In the genomic region with DNA sequence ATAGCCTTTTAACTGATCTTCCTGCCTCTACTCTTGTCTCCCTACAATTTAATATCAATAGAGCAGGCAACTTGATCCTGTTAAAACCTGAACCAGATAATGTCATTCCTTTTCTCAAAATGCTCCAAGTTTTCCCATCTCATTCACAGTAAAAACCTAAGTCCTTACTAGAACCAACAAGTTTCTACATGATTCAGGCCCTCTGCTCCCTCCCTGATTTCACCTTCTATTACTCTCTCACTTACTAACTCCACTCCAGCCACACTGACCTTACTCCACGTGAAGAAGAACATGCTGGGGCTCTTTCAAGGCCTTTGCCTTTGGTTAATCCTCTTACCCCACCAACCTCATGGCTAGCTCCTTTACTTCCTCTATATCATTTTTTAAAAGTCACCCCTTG, we compare ENCODE assay signal across 17 cellular contexts.
A peak's percentile ranks its signal among the peaks of the same experiment; 100 is the strongest.
DNase-seq lines count a peak whose midpoint lies in the region; FAIRE-seq and TF ChIP-seq lines count a peak whose summit lies in the region.
"Had no signal": no experiment of that assay in that cellular context is flagged by ENCODE, and none has a peak within 500 bp of the region (broad histone marks: within the 10 kb centered on the region; RNA-seq: fewer than 3 reads in every experiment).

No MANE protein-coding gene starts in this region.

- peak; percentile 33 for DNase-seq in mammary epithelial cell
- DNase-seq in MCF 10A (ENCODE audit: unreplicated experiment): no peak
- peak; percentile 71 for DNase-seq in bronchial epithelial cell (ENCODE audit: low read depth)
- DNase-seq in nephron progenitor cell: no peak
- no peak for DNase-seq in DMS79 (lab: John Stamatoyannopoulos, UW)
- no peak for DNase-seq in H4 (ENCODE audit: low spot score)
- no peak for DNase-seq in NK-92 treated with Interleukin-12 subunit alpha and Interleukin-12 subunit beta, amount 100 ng/mL, for 24 hours (lab: John Stamatoyannopoulos, UW)
- DNase-seq: 8988T; Calu3; CD8-positive, alpha-beta T cell; DND-41; EL; HCEC 1CT had no signal

- H3K9ac ChIP-seq in mammary epithelial cell (ENCODE audit: insufficient read depth, low read length): no peak overlapping the region
- H3K9ac ChIP-seq: BLaER1 had no signal

- peak overlapping the region; percentile 56 for H2AFZ ChIP-seq in mammary epithelial cell (ENCODE audit: low read depth, low read length)

- peak overlapping the region; percentile 40 for H3K4me2 ChIP-seq in mammary epithelial cell (ENCODE audit: insufficient read depth, low read depth, low read length)
- H3K4me2 ChIP-seq: BLaER1 had no signal

- TF ChIP-seq CTCF in mammary epithelial cell (conservative IDR thresholded peaks at IDR 0.05 in 1 of 2, IDR thresholded peaks at IDR 0.05 in 1 of 2; ENCODE audit: extremely low read depth in 1 of 2, insufficient read depth in 1 of 2, low read depth in 1 of 2, low read length in 2 of 2) (no peak), MCF 10A (IDR thresholded peaks at IDR 0.05; ENCODE audit: unreplicated experiment) (no peak), bronchial epithelial cell (IDR thresholded peaks at IDR 0.05; ENCODE audit: insufficient read depth, low read length, severe bottlenecking) (no peak), nephron progenitor cell (IDR thresholded peaks at IDR 0.05) (no peak)

- H3K27me3 Mint-ChIP-seq in MCF 10A (ENCODE audit: insufficient read depth, unreplicated experiment) (no peaks in the 10 kb centered on the region), nephron progenitor cell (ENCODE audit: low read depth, poor library complexity) (no peaks in the 10 kb centered on the region)

- H3K4me3 ChIP-seq in mammary epithelial cell (replicated peaks in 1 of 3; ENCODE audit: insufficient read depth in 1 of 3, low read depth in 2 of 3, low read length in 3 of 3): no peak overlapping the region
- H3K4me3 ChIP-seq in bronchial epithelial cell (ENCODE audit: low read depth, low read length): no peak overlapping the region
- H3K4me3 ChIP-seq: BLaER1, GM12878 had no signal

- H3K9me3 Mint-ChIP-seq in MCF 10A (ENCODE audit: unreplicated experiment) (no peaks in the 10 kb centered on the region), nephron progenitor cell (no peaks in the 10 kb centered on the region)
- H3K9me3 Mint-ChIP-seq: CD8-positive, alpha-beta T cell had no signal

- peaks cover 9% of the 10 kb centered on the region for H3K4me1 ChIP-seq in mammary epithelial cell (ENCODE audit: insufficient read depth, low read length)
- H3K4me1 ChIP-seq: BLaER1 had no signal

- no peaks in the 10 kb centered on the region for H3K9me3 ChIP-seq in mammary epithelial cell (replicated peaks; ENCODE audit: insufficient read depth, low read length)
- H3K9me3 ChIP-seq: BLaER1 had no signal

- H3K27ac ChIP-seq in mammary epithelial cell (ENCODE audit: insufficient read depth, low read depth, low read length): no peak overlapping the region
- H3K27ac ChIP-seq: BLaER1, HL-60 had no signal

- CTCF ChIA-PET in mammary epithelial cell (lab: Charles Lee; ENCODE audit: low non-redundant PET) (no interaction called here), MCF 10A (lab: Yijun Ruan, JAX) (interaction anchor here (0.6 to 1.1 kb wide), 3 partner anchors 12 to 986 kb away, joined by 3 read pairs; no protein-coding TSS in a partner anchor)

- H3K27ac Mint-ChIP-seq in MCF 10A (ENCODE audit: low read depth, unreplicated experiment) (no peak overlapping the region), nephron progenitor cell (peak overlapping the region; percentile 26)
- H3K27ac Mint-ChIP-seq: CD8-positive, alpha-beta T cell had no signal

- H3K27me3 ChIP-seq in mammary epithelial cell (ENCODE audit: insufficient read depth, low read length) (no peaks in the 10 kb centered on the region), bronchial epithelial cell (ENCODE audit: control insufficient read depth, insufficient read depth, low read length) (no peaks in the 10 kb centered on the region)
- H3K27me3 ChIP-seq: BLaER1 had no signal

- H3K36me3 ChIP-seq in mammary epithelial cell (ENCODE audit: insufficient read depth, low read length) (no peaks in the 10 kb centered on the region), bronchial epithelial cell (ENCODE audit: control insufficient read depth, insufficient read depth, low read length) (no peaks in the 10 kb centered on the region)
- H3K36me3 ChIP-seq: BLaER1 had no signal

- 0% methylated on average over 1 of the region's 1 CpG for WGBS in mammary epithelial cell (ENCODE audit: low coverage, missing lambda C conversion rate)

- no peaks in the 10 kb centered on the region for H4K20me1 ChIP-seq in mammary epithelial cell (ENCODE audit: insufficient read depth, low read length)
- H4K20me1 ChIP-seq: BLaER1 had no signal

- intact Hi-C loops in mammary epithelial cell (cut with micrococcal nuclease) (no loop called here), MCF 10A (cut with micrococcal nuclease) (no loop called here)

- no peaks in the 10 kb centered on the region for H3K79me2 ChIP-seq in mammary epithelial cell (ENCODE audit: insufficient read depth, low read length)

- FAIRE-seq in bronchial epithelial cell (lab: Jason Lieb, UNC): no peak
- FAIRE-seq: GM12878, H1 had no signal

- dilution Hi-C loops in mammary epithelial cell (cut with HindIII; ENCODE audit: low sequenced_read_pairs): no loop called here

- BruUV-seq in mammary epithelial cell (replicated peaks; lab: Mats Ljungman, UMichigan) (no TSS peak), MCF 10A (replicated peaks; lab: Mats Ljungman, UMichigan) (no TSS peak)

- POLR2A ChIA-PET in MCF 10A (lab: Yijun Ruan, JAX): no interaction called here

- H3K4me1 Mint-ChIP-seq in MCF 10A (ENCODE audit: insufficient read depth, unreplicated experiment): peaks cover 8% of the 10 kb centered on the region
- no peaks in the 10 kb centered on the region for H3K4me1 Mint-ChIP-seq in nephron progenitor cell

- H3K36me3 Mint-ChIP-seq in MCF 10A (ENCODE audit: insufficient read depth, unreplicated experiment) (no peaks in the 10 kb centered on the region), nephron progenitor cell (ENCODE audit: low read depth) (peaks cover 43% of the 10 kb centered on the region)

- in situ Hi-C loops in mammary epithelial cell (cut with MboI; ENCODE audit: low sequenced_read_pairs in 2 of 2): no loop called here

- H3K4me3 Mint-ChIP-seq in MCF 10A (ENCODE audit: unreplicated experiment) (no peak overlapping the region), nephron progenitor cell (no peak overlapping the region)
- H3K4me3 Mint-ChIP-seq: CD8-positive, alpha-beta T cell had no signal

Comparison
In these comparisons a context has a peak if more than half of its experiments do, and no peak if none do; other contexts are left out.
1. DNase-seq: peak in mammary epithelial cell (single experiment) and bronchial epithelial cell (single experiment); none in MCF 10A (single experiment), nephron progenitor cell (single experiment), DMS79 (single experiment), H4 (single experiment) and NK-92 treated with Interleukin-12 subunit alpha and Interleukin-12 subunit beta, amount 100 ng/mL, for 24 hours (single experiment).